In the genomic region with DNA sequence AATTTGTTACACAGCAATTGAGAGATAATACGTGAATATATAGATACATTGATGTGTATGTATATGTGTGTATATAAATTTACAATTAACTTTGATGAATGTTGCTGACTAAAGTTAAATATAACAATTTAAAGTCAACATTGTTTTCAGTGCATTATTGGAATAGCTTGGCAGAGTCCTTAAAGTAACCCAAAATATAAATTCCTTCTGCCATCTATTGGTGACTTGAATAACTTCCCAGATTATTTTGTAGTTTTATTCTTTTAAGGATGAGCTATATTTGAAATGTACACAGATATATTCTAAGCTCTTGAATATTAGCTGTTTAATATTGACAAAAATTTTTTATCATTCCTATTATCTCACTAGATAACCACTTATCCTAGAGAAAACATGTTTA, we compare ENCODE assay signal across 13 cellular contexts.
DNase-seq lines count a peak whose midpoint lies in the region; ATAC-seq and TF ChIP-seq lines count a peak whose summit lies in the region.
"Had no signal": no experiment of that assay in that cellular context is flagged by ENCODE, and none has a peak within 500 bp of the region (broad histone marks: within the 10 kb centered on the region; RNA-seq: fewer than 3 reads in every experiment).

No MANE protein-coding gene starts in this region.

- TF ChIP-seq POLR2A in HCT116 (IDR thresholded peaks at IDR 0.05; ENCODE audit: borderline replicate concordance, extremely low read depth, insufficient read depth, insufficient read length): no peak

- no peaks in the 10 kb centered on the region for H3K9me2 ChIP-seq in HCT116 (ENCODE audit: insufficient read depth)
- no peaks in the 10 kb centered on the region for H3K9me2 ChIP-seq in PC-9 (ENCODE audit: insufficient read depth)

- no peak overlapping the region for H3K4me3 Mint-ChIP-seq in HFFc6
- H3K4me3 Mint-ChIP-seq in T-cell: no peak overlapping the region
- H3K4me3 Mint-ChIP-seq: activated CD4-positive, alpha-beta T cell treated with anti-CD3 and anti-CD28 coated beads, Interleukin-2, amount 10 ng/mL, durations not matched to agents 24 days and 14 days; CD4-positive, alpha-beta T cell had no signal

- ATAC-seq in HCT116 (no peak), foreskin keratinocyte (no peak), T-cell (replicated peaks in 1 of 4) (no peak)

- H3K27ac Mint-ChIP-seq in HFFc6: no peak overlapping the region
- no peak overlapping the region for H3K27ac Mint-ChIP-seq in T-cell
- H3K27ac Mint-ChIP-seq: activated CD4-positive, alpha-beta T cell treated with anti-CD3 and anti-CD28 coated beads, Interleukin-2, amount 10 ng/mL, durations not matched to agents 24 days and 14 days; CD4-positive, alpha-beta T cell had no signal

- H3K36me3 ChIP-seq in A673 (ENCODE audit: insufficient read depth, low read length, poor library complexity, severe bottlenecking) (no peaks in the 10 kb centered on the region), HCT116 (ENCODE audit: control insufficient read depth in 1 of 2, insufficient read depth in 2 of 2, low read length in 2 of 2) (no peaks in the 10 kb centered on the region), PC-9 (ENCODE audit: low read depth) (no peaks in the 10 kb centered on the region)
- H3K36me3 ChIP-seq: Peyer's patch had no signal

- no peaks in the 10 kb centered on the region for H3K9me3 ChIP-seq in A673 (ENCODE audit: low read depth, low read length, poor library complexity, severe bottlenecking)
- no peaks in the 10 kb centered on the region for H3K9me3 ChIP-seq in HCT116 (ENCODE audit: control insufficient read depth in 1 of 2, insufficient read depth in 1 of 2, low read depth in 1 of 2, low read length in 2 of 2)
- no peaks in the 10 kb centered on the region for H3K9me3 ChIP-seq in PC-9 (ENCODE audit: insufficient read depth, low read depth)
- H3K9me3 ChIP-seq: Peyer's patch had no signal

- H3K4me1 Mint-ChIP-seq in HFFc6 (ENCODE audit: low read depth): no peaks in the 10 kb centered on the region
- no peaks in the 10 kb centered on the region for H3K4me1 Mint-ChIP-seq in T-cell
- H3K4me1 Mint-ChIP-seq: activated CD4-positive, alpha-beta T cell treated with anti-CD3 and anti-CD28 coated beads, Interleukin-2, amount 10 ng/mL, durations not matched to agents 24 days and 14 days had no signal

- no peak overlapping the region for H3K9ac ChIP-seq in HCT116 (ENCODE audit: low read length)

- peak overlapping the region; percentile 74 for H2AFZ ChIP-seq in HCT116 (ENCODE audit: low read depth, low read length, poor library complexity, severe bottlenecking)
- H2AFZ ChIP-seq in PC-9: 0 out of 2 replicates have a peak overlapping the region, but pooled peaks have one; percentile 22

- H3K27ac ChIP-seq in A673 (ENCODE audit: low read depth, low read length, poor library complexity, severe bottlenecking) (no peak overlapping the region), HCT116 (ENCODE audit: low read depth, low read length) (no peak overlapping the region), PC-9 (no peak overlapping the region), foreskin keratinocyte (no peak overlapping the region)
- H3K27ac ChIP-seq: Peyer's patch had no signal

- H3K9me3 Mint-ChIP-seq in HFFc6 (peaks cover 16% of the 10 kb centered on the region; the same call in 1 of the 2 replicates), T-cell (peaks cover 0 to 2% (median 0%) of the 10 kb centered on the region in 3 donors)
- H3K9me3 Mint-ChIP-seq: activated CD4-positive, alpha-beta T cell treated with anti-CD3 and anti-CD28 coated beads, Interleukin-2, amount 10 ng/mL, durations not matched to agents 24 days and 14 days had no signal

- POLR2A ChIA-PET in A673 (lab: Charles Lee; ENCODE audit: low non-redundant PET): no interaction called here
- POLR2A ChIA-PET in HCT116 (lab: Charles Lee): no interaction called here
- POLR2A ChIA-PET in PC-9 (lab: Charles Lee; ENCODE audit: unreplicated experiment): no interaction called here
- POLR2A ChIA-PET in T-cell (lab: Charles Lee): no interaction called here

- RAD21 ChIA-PET in HCT116 (lab: Charles Lee; ENCODE audit: low non-redundant PET in 1 of 2, low total read pairs in 2 of 2, uncharacterized antibody in 2 of 2, unreplicated experiment in 2 of 2): interaction anchor here in 1 of 2 experiments (0.9 kb wide), 1 partner anchor 310 kb away, joined by 3 read pairs; no protein-coding TSS in a partner anchor

- H3K4me1 ChIP-seq in A673 (ENCODE audit: insufficient read depth, low read length, poor library complexity, severe bottlenecking) (no peaks in the 10 kb centered on the region), HCT116 (ENCODE audit: control insufficient read depth in 1 of 2, insufficient read depth in 2 of 2, low read length in 2 of 2) (no peaks in the 10 kb centered on the region), PC-9 (replicated peaks; ENCODE audit: insufficient read depth) (no peaks in the 10 kb centered on the region), foreskin keratinocyte (peaks cover 6% of the 10 kb centered on the region)
- H3K4me1 ChIP-seq: Peyer's patch had no signal

- no peak overlapping the region for H3K4me2 ChIP-seq in HCT116 (ENCODE audit: low read length)
- H3K4me2 ChIP-seq in PC-9: no peak overlapping the region

- no peak overlapping the region for H3K4me3 ChIP-seq in A673 (ENCODE audit: low read depth, low read length, poor library complexity, severe bottlenecking)
- no peak overlapping the region for H3K4me3 ChIP-seq in HCT116 (replicated peaks in 1 of 2; ENCODE audit: low read depth in 1 of 2, low read length in 2 of 2)
- no peak overlapping the region for H3K4me3 ChIP-seq in PC-9
- H3K4me3 ChIP-seq: Peyer's patch had no signal

- no peaks in the 10 kb centered on the region for H3K79me2 ChIP-seq in HCT116 (ENCODE audit: insufficient read depth, low read length)
- no peaks in the 10 kb centered on the region for H3K79me2 ChIP-seq in PC-9 (ENCODE audit: low read depth)

- intact Hi-C loops in A673 (cut with micrococcal nuclease; ENCODE audit: unreplicated experiment) (loop anchor here (10.0 kb wide), 1 partner anchor 897 kb away; no protein-coding TSS in a partner anchor), HCT116 (cut with micrococcal nuclease) (loop anchor here (5.0 to 10.0 kb wide), 2 partner anchors 907 to 1205 kb away; no protein-coding TSS in a partner anchor), PC-9 (cut with micrococcal nuclease; ENCODE audit: unreplicated experiment) (loop anchor here (10.0 kb wide), 2 partner anchors 297 to 1207 kb away; a partner anchor contains a TSS)

- H3K27me3 ChIP-seq in A673 (replicated peaks; ENCODE audit: insufficient read depth, low read depth, low read length, poor library complexity) (no peaks in the 10 kb centered on the region), HCT116 (ENCODE audit: insufficient read depth, low read length) (no peaks in the 10 kb centered on the region), PC-9 (ENCODE audit: insufficient read depth, low read depth) (no peaks in the 10 kb centered on the region), foreskin keratinocyte (peaks cover 7% of the 10 kb centered on the region)
- H3K27me3 ChIP-seq: Peyer's patch had no signal

- H4K20me1 ChIP-seq in HCT116 (ENCODE audit: insufficient read depth) (no peaks in the 10 kb centered on the region), PC-9 (ENCODE audit: insufficient read depth) (no peaks in the 10 kb centered on the region)

- no peaks in the 10 kb centered on the region for H3F3A ChIP-seq in PC-9 (ENCODE audit: insufficient read depth, low read depth)

- TF ChIP-seq CTCF in A673 (conservative IDR thresholded peaks at IDR 0.05; ENCODE audit: low read depth, low read length) (peak; percentile 50; the same call in 1 of the 2 replicates), HCT116 (IDR thresholded peaks at IDR 0.05 in 2 of 3, conservative IDR thresholded peaks at IDR 0.05 in 1 of 3; ENCODE audit: borderline replicate concordance in 1 of 3, insufficient read depth in 1 of 3, low read depth in 2 of 3, low read length in 2 of 3) (peak in 2 of 3 experiments; percentile 22 to 48; a peak in 2 of 6 replicates), PC-9 (conservative IDR thresholded peaks at IDR 0.05) (peak; percentile 46), foreskin keratinocyte (conservative IDR thresholded peaks at IDR 0.05) (peak; percentile 57), HFFc6 (IDR thresholded peaks at IDR 0.05) (no peak; the same call in 1 of the 2 replicates)

- peak; percentile 58 for TF ChIP-seq RAD21 in HCT116 (IDR thresholded peaks at IDR 0.05; ENCODE audit: low read depth)

- BruUV-seq in A673 (replicated peaks; lab: Mats Ljungman, UMichigan): no TSS peak
- BruUV-seq in HCT116 (replicated peaks; lab: Mats Ljungman, UMichigan): no TSS peak
- BruUV-seq in PC-9 (replicated peaks; lab: Mats Ljungman, UMichigan): no TSS peak

- H3K27me3 Mint-ChIP-seq in HFFc6 (ENCODE audit: insufficient read depth) (no peaks in the 10 kb centered on the region), T-cell (no peaks in the 10 kb centered on the region)
- H3K27me3 Mint-ChIP-seq: activated CD4-positive, alpha-beta T cell treated with anti-CD3 and anti-CD28 coated beads, Interleukin-2, amount 10 ng/mL, durations not matched to agents 24 days and 14 days; CD4-positive, alpha-beta T cell had no signal

- CTCF ChIA-PET in A673 (lab: Charles Lee) (no interaction called here), HCT116 (lab: Charles Lee) (interaction anchor here (0.6 to 1.3 kb wide), 10 partner anchors 12 to 1205 kb away, joined by 3 to 8 read pairs (median 3); no protein-coding TSS in a partner anchor), PC-9 (lab: Charles Lee) (no interaction called here), T-cell (lab: Charles Lee) (no interaction called here)

- DNase-seq in A673 (ENCODE audit: low spot score) (peak; percentile 25), HCT116 (ENCODE audit: low read depth, low spot score) (peak; percentile 10), PC-9 (no peak), foreskin keratinocyte (peak in 1 of 2 donors; percentile 16), HFFc6 (no peak), T-cell (no peak), HK-2 (ENCODE audit: unreplicated experiment) (no peak)
- no peak for DNase-seq in NK-92 treated with Interleukin-12 subunit alpha and Interleukin-12 subunit beta, amount 100 ng/mL, for 24 hours (lab: John Stamatoyannopoulos, UW)
- DNase-seq: activated CD4-positive, alpha-beta T cell treated with anti-CD3 and anti-CD28 coated beads, Interleukin-2, amount 10 ng/mL, durations not matched to agents 24 days and 14 days; activated naive CD4-positive, alpha-beta T cell treated with anti-CD3 and anti-CD28 coated beads, Interleukin-2, amount 50 U/mL, for 16 hours; CD4-positive, alpha-beta T cell; occipital lobe; Peyer's patch had no signal

- H3K36me3 Mint-ChIP-seq in HFFc6 (ENCODE audit: low read depth): no peaks in the 10 kb centered on the region
- H3K36me3 Mint-ChIP-seq in T-cell: no peaks in the 10 kb centered on the region

TF ChIP-seq in HCT116, 20 proteins besides CTCF, POLR2A, EP300 and RAD21 (continues in another document):
- TF ChIP-seq JUND (IDR thresholded peaks at IDR 0.05) (no peak), SP1 (IDR thresholded peaks at IDR 0.05; ENCODE audit: low read depth) (no peak), ZFX (IDR thresholded peaks at IDR 0.05) (no peak), ZNF274 (IDR thresholded peaks at IDR 0.05; ENCODE audit: low read depth, low read length) (no peak), CEBPB (IDR thresholded peaks at IDR 0.05; ENCODE audit: low read depth) (no peak)
- TF ChIP-seq, protein P1, sequence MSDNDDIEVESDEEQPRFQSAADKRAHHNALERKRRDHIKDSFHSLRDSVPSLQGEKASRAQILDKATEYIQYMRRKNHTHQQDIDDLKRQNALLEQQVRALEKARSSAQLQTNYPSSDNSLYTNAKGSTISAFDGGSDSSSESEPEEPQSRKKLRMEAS (IDR thresholded peaks at IDR 0.05): no peak

Comparison
In these comparisons a context has a peak if more than half of its experiments do, and no peak if none do; other contexts are left out.
1. DNase-seq: peak in A673 (single experiment) and HCT116 (single experiment); none in PC-9 (0 of 2), HFFc6 (single experiment), T-cell (0 of 34), NK-92 treated with Interleukin-12 subunit alpha and Interleukin-12 subunit beta, amount 100 ng/mL, for 24 hours (single experiment) and HK-2 (single experiment).